In the genomic region with DNA sequence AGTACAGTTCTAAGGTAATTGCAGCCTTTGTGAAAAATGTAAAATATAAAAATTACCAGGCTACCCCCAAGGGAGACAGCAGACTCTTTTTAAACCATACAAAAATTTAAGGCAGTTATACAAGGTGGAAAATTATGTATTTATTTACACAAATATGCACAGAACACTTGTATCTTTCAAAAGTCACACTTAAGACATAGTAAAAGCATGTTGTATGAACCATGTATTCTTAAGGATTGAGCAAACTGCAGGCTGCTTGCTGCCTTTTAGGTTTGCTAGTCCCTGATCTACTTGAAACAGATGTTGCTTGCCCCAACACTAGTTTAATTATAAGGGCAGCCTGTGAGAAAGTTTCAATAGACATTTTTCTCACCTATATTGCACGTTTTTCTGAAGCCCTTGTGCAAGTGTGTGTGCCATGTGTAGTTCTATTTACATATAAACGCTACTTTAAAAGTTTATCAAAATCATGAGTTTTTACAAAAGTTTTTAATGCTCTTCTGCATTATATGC, we compare ENCODE assay signal across 9 cellular contexts.
DNase-seq lines count a peak whose midpoint lies in the region; ATAC-seq and TF ChIP-seq lines count a peak whose summit lies in the region.
"Had no signal": no experiment of that assay in that cellular context is flagged by ENCODE, and none has a peak within 500 bp of the region (broad histone marks: within the 10 kb centered on the region; RNA-seq: fewer than 3 reads in every experiment).

No MANE protein-coding gene starts in this region.

- H3K9me3 ChIP-seq in CD4-positive, CD25-positive, alpha-beta regulatory T cell (ENCODE audit: control insufficient read depth in 2 of 2, low read length in 2 of 2) = no peaks in the 10 kb centered on the region

- no peak for DNase-seq in CD4-positive, CD25-positive, alpha-beta regulatory T cell
- DNase-seq in cerebellar cortex (ENCODE audit: low spot score) (peak; percentile 18), iPS-NIHi7 (ENCODE audit: extremely low spot score) (no peak), glomerular visceral epithelial cell (ENCODE audit: extremely low spot score) (no peak), activated gamma-delta T cell treated with Interleukin-2 at 50 U/mL for 16 hours (no peak)
- peak in 1 of 10 donors; percentile 14 for DNase-seq in naive thymus-derived CD8-positive, alpha-beta T cell
- DNase-seq: activated CD8-positive, alpha-beta memory T cell treated with anti-CD3 and anti-CD28 coated beads, Interleukin-2, amount 50 U/mL, for 48 hours had no signal

- peaks cover 22 to 55% (median 45%) of the 10 kb centered on the region in 4 donors for H3K4me1 Mint-ChIP-seq in CD4-positive, CD25-positive, alpha-beta regulatory T cell
- H3K4me1 Mint-ChIP-seq in naive thymus-derived CD8-positive, alpha-beta T cell = peaks cover 29 to 63% (median 58%) of the 10 kb centered on the region in 4 donors

- peak overlapping the region; percentile 98 for H3K27ac ChIP-seq in CD4-positive, CD25-positive, alpha-beta regulatory T cell (ENCODE audit: insufficient read depth, low read length, poor library complexity, severe bottlenecking)
- peak overlapping the region; percentile 89 for H3K27ac ChIP-seq in KMS-11

- ATAC-seq in CD4-positive, CD25-positive, alpha-beta regulatory T cell (ENCODE audit: low read depth in 2 of 2) = no peak
- no peak for ATAC-seq in naive thymus-derived CD8-positive, alpha-beta T cell
- no peak for ATAC-seq in GM21737 (IDR thresholded peaks at IDR 0.05; ENCODE audit: unreplicated experiment)

- peak overlapping the region; percentile 12 to 100 (median 99) for H3K27ac Mint-ChIP-seq in CD4-positive, CD25-positive, alpha-beta regulatory T cell
- H3K27ac Mint-ChIP-seq in naive thymus-derived CD8-positive, alpha-beta T cell = peak overlapping the region; percentile 96 to 100 (median 98)

- no peaks in the 10 kb centered on the region for H4K20me1 ChIP-seq in KMS-11 (ENCODE audit: insufficient read depth)

- H2AFZ ChIP-seq in KMS-11 (ENCODE audit: low read depth) = no peak overlapping the region

- H3K9ac ChIP-seq in KMS-11 = peak overlapping the region; percentile 98

- H3K9me3 Mint-ChIP-seq in CD4-positive, CD25-positive, alpha-beta regulatory T cell = peaks cover 0 to 1% (median 0%) of the 10 kb centered on the region in 7 donors
- no peaks in the 10 kb centered on the region for H3K9me3 Mint-ChIP-seq in naive thymus-derived CD8-positive, alpha-beta T cell

- peak overlapping the region; percentile 85 for H3K4me2 ChIP-seq in KMS-11

- no peaks in the 10 kb centered on the region for H3K27me3 Mint-ChIP-seq in CD4-positive, CD25-positive, alpha-beta regulatory T cell
- no peaks in the 10 kb centered on the region for H3K27me3 Mint-ChIP-seq in naive thymus-derived CD8-positive, alpha-beta T cell

- no peaks in the 10 kb centered on the region for H3K27me3 ChIP-seq in CD4-positive, CD25-positive, alpha-beta regulatory T cell (ENCODE audit: control insufficient read depth, insufficient read depth, low read length)
- no peaks in the 10 kb centered on the region for H3K27me3 ChIP-seq in KMS-11 (ENCODE audit: insufficient read depth, low read depth)

- H3K4me1 ChIP-seq in CD4-positive, CD25-positive, alpha-beta regulatory T cell (ENCODE audit: control insufficient read depth, insufficient read depth, low read length, poor library complexity, severe bottlenecking) = peaks cover 30% of the 10 kb centered on the region
- H3K4me1 ChIP-seq in KMS-11 (ENCODE audit: low read depth, poor library complexity, severe bottlenecking) = peaks cover 24% of the 10 kb centered on the region

- H3K79me2 ChIP-seq in KMS-11 (ENCODE audit: insufficient read depth, low read depth) = peaks cover 17% of the 10 kb centered on the region

- peak overlapping the region; percentile 89 to 95 (median 92) for H3K4me3 Mint-ChIP-seq in CD4-positive, CD25-positive, alpha-beta regulatory T cell
- H3K4me3 Mint-ChIP-seq in naive thymus-derived CD8-positive, alpha-beta T cell = peak overlapping the region; percentile 90 to 98 (median 96)

- H3K36me3 ChIP-seq in CD4-positive, CD25-positive, alpha-beta regulatory T cell (ENCODE audit: control insufficient read depth, insufficient read depth, low read length) = peaks cover 13% of the 10 kb centered on the region
- H3K36me3 ChIP-seq in KMS-11 (ENCODE audit: insufficient read depth) = peaks cover 13% of the 10 kb centered on the region

- no peak for TF ChIP-seq CTCF in KMS-11 (conservative IDR thresholded peaks at IDR 0.05; ENCODE audit: low read depth, low read length)

- POLR2A ChIA-PET in naive thymus-derived CD8-positive, alpha-beta T cell (lab: Charles Lee) = no interaction called here

- peak overlapping the region; percentile 97 for H3K4me3 ChIP-seq in CD4-positive, CD25-positive, alpha-beta regulatory T cell (ENCODE audit: low read depth, low read length)
- H3K4me3 ChIP-seq in KMS-11 (IDR thresholded peaks at IDR 0.05; ENCODE audit: insufficient read depth, low read depth, low read length) = no peak overlapping the region

- H3K36me3 Mint-ChIP-seq in CD4-positive, CD25-positive, alpha-beta regulatory T cell = peaks cover 15% of the 10 kb centered on the region
- peaks cover 0 to 35% (median 4%) of the 10 kb centered on the region in 3 donors for H3K36me3 Mint-ChIP-seq in naive thymus-derived CD8-positive, alpha-beta T cell
